Comparison of ENCODE assay signal across 35 cellular contexts in the genomic region with DNA sequence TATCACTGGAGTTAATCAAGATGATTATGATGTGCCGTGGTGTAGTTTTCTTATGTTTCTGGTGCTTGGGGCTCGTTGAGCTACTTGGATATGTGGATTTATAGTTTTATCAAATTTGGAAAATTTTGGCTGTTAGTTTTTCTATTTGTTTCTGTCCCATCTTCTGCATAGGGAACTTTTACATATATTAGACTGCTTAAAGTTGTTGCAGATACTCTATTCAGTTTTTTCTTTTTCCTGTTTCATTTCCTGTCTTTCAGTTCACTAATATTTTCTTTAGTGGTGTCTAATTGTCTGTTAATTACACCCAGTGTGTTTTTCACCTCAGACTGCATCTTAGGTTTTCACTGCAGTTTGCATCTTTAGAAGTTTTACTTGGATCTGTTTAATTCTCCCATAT.
"Had no signal": no experiment of that assay in that cellular context is flagged by ENCODE, and none has a peak within 500 bp of the region (broad histone marks: within the 10 kb centered on the region; RNA-seq: fewer than 3 reads in every experiment).

No MANE protein-coding gene starts in this region.

- H3K9ac ChIP-seq: KMS-11 had no signal

- H3K27me3 ChIP-seq: MG63 had no signal

- H3K27ac ChIP-seq: KMS-11 had no signal

- H3K36me3 ChIP-seq: MG63 had no signal

- H3K4me2 ChIP-seq: KMS-11 had no signal

- H3K4me3 ChIP-seq: MG63 had no signal

- DNase-seq: Karpas-422, Kasumi-1, MG63, MM.1S, MV-4-11, NCI-H1048, NCI-H1092, NCI-H1092 treated with DMSO at 0.1 percent for 48 hours, NCI-H1105, NCI-H1105 treated with DMSO at 0.1 percent for 48 hours, NCI-H1417, NCI-H1417 treated with DMSO at 0.1 percent for 48 hours, NCI-H1436, NCI-H1436 treated with DMSO at 0.1 percent for 48 hours, NCI-H146, NCI-H1694, NCI-H1694 treated with DMSO at 0.1 percent for 48 hours, NCI-H187, NCI-H187 treated with DMSO at 0.1 percent for 48 hours, NCI-H1930, NCI-H2029, NCI-H2029 treated with DMSO at 0.1 percent for 48 hours, NCI-H2081, NCI-H2081 treated with DMSO at 0.1 percent for 48 hours, NCI-H2107, NCI-H2171, NCI-H2171 treated with DMSO at 0.1 percent for 48 hours, NCI-H2227 treated with DMSO at 0.1 percent for 48 hours, NCI-H226, NCI-H345, NCI-H446, NCI-H446 treated with DMSO at 0.1 percent for 48 hours, NCI-H510A, NCI-H510A treated with DMSO at 0.1 percent for 48 hours had no signal
